ENCODE assay signal across 23 cellular contexts in the genomic region with DNA sequence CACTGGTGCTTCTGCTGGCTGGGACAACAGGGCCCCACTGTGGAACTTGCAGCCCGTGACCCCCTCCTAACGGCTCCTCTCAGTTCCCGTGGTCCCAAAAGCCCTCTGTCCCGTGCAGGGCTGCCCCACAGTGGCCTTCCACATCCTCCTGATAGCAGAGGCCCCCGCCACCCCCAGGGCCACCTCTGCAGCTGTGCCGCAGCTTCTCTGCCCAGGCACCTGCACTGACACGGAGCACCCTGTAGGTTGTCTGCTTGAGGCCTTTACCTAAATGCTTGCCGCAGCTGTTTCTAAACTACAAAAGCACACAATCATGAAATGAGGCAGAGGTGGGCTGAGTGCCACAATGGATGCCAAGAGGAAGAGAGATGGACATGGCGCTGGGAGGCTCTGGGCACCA.
"Had no signal": no experiment of that assay in that cellular context is flagged by ENCODE, and none has a peak within 500 bp of the region (broad histone marks: within the 10 kb centered on the region; RNA-seq: fewer than 3 reads in every experiment).

No MANE protein-coding gene starts in this region.

- H3K4me3 ChIP-seq: left ventricle myocardium inferior, pancreas, sigmoid colon, smooth muscle cell, thyroid gland, upper lobe of right lung had no signal

- H3K4me1 Mint-ChIP-seq: activated B cell treated with CpG ODN at 0.5 μM for 24 hours, immature natural killer cell had no signal

- H3K4me1 ChIP-seq: left ventricle myocardium inferior, sigmoid colon had no signal

- H3K9me3 Mint-ChIP-seq: activated B cell treated with CpG ODN at 0.5 μM for 24 hours; activated naive CD4-positive, alpha-beta T cell treated with anti-CD3 and anti-CD28 coated beads for 36 hours; immature natural killer cell; naive thymus-derived CD4-positive, alpha-beta T cell; T-helper 1 cell treated with Interleukin-12 subunit alpha and Interleukin-12 subunit beta and Interleukin-4 antibody, amounts not matched to agents 30 μg/mL and 1 μg/mL, for 36 hours had no signal

- DNase-seq: activated B cell treated with CpG ODN at 0.5 μM for 24 hours; activated CD4-positive, alpha-beta T cell treated with anti-CD3 and anti-CD28 coated beads for 4 hours; activated CD4-positive, alpha-beta T cell treated with anti-CD3 and anti-CD28 coated beads, Interleukin-2, amount 50 U/mL, for 48 hours; activated CD8-positive, alpha-beta memory T cell treated with anti-CD3 and anti-CD28 coated beads, Interleukin-2, amount 50 U/mL, for 48 hours; activated effector memory CD4-positive, alpha-beta T cell treated with Interleukin-2 at 50 U/mL for 16 hours; activated naive CD4-positive, alpha-beta T cell treated with anti-CD3 and anti-CD28 coated beads for 36 hours; activated T-cell treated with anti-CD3 and anti-CD28 coated beads, Interleukin-2, amount 50 U/mL, for 48 hours; foreskin melanocyte; immature natural killer cell; left ventricle myocardium inferior; naive thymus-derived CD4-positive, alpha-beta T cell; pancreas; sigmoid colon; stimulated activated CD4-positive, alpha-beta T cell treated with anti-CD3 and anti-CD28 coated beads, Interleukin-2, amount 100 ng/mL, for 48 hours; stimulated activated CD8-positive, alpha-beta memory T cell treated with anti-CD3 and anti-CD28 coated beads, Interleukin-4, amount 100 ng/mL, for 48 hours; stimulated activated naive CD4-positive, alpha-beta T cell treated with Interleukin-2 at 50 U/mL for 16 hours; substantia nigra; T1000; thyroid gland; upper lobe of right lung had no signal

- H3K9me3 ChIP-seq: left ventricle myocardium inferior, pancreas, sigmoid colon, thyroid gland, upper lobe of right lung had no signal

- H3K27me3 ChIP-seq: pancreas, sigmoid colon, thyroid gland, upper lobe of right lung had no signal

- H3K27ac Mint-ChIP-seq: activated B cell treated with CpG ODN at 0.5 μM for 24 hours; activated naive CD4-positive, alpha-beta T cell treated with anti-CD3 and anti-CD28 coated beads for 36 hours; immature natural killer cell; T-helper 1 cell treated with Interleukin-12 subunit alpha and Interleukin-12 subunit beta and Interleukin-4 antibody, amounts not matched to agents 30 μg/mL and 1 μg/mL, for 36 hours had no signal

- H3K27ac ChIP-seq: left ventricle myocardium inferior, pancreas, sigmoid colon, thyroid gland, upper lobe of right lung had no signal

- ATAC-seq: esophagus mucosa; naive thymus-derived CD4-positive, alpha-beta T cell; pancreas; upper lobe of right lung had no signal

- H3K4me3 Mint-ChIP-seq: activated B cell treated with CpG ODN at 0.5 μM for 24 hours; activated naive CD4-positive, alpha-beta T cell treated with anti-CD3 and anti-CD28 coated beads for 36 hours; immature natural killer cell; naive thymus-derived CD4-positive, alpha-beta T cell; T-helper 1 cell treated with Interleukin-12 subunit alpha and Interleukin-12 subunit beta and Interleukin-4 antibody, amounts not matched to agents 30 μg/mL and 1 μg/mL, for 36 hours had no signal
